Comparison of ENCODE assay signal across 15 cellular contexts in the genomic region with DNA sequence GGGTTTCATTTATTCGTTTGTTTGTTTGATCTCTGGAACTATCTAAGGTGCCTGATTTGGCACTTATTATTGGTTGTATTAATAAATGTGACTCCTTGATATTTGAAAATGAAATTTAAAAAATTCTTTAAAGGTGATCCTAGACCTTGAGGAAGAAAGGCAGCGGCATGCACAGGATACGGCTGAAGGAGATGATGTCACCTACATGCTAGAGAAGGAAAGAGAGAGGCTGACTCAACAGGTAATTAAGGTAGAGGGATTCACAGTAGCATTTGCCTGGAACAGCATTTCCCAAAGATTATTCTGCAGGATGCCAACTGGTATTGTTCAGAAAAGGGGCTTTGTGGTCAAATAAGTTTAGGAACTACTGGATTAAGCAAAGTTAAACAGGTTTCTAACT. TPM values are rescaled to one million over a fixed set of nuclear protein-coding genes. Genes with fewer than 3 reads are reported as not detected.
"Had no signal": no experiment of that assay in that cellular context is flagged by ENCODE, and none has a peak within 500 bp of the region (broad histone marks: within the 10 kb centered on the region; RNA-seq: fewer than 3 reads in every experiment).

No MANE protein-coding gene starts in this region.

- H3K36me3 Mint-ChIP-seq: activated naive CD8-positive, alpha-beta T cell treated with anti-CD3 and anti-CD28 coated beads, Interleukin-2, amount 10 ng/mL, durations not matched to agents 7 days and 5 days; immature natural killer cell had no signal

- H3K27me3 Mint-ChIP-seq: activated CD4-positive, alpha-beta T cell treated with anti-CD3 and anti-CD28 coated beads, Interleukin-2, amount 10 ng/mL, durations not matched to agents 24 days and 14 days; activated CD8-positive, alpha-beta T cell treated with anti-CD3 and anti-CD28 coated beads for 36 hours; stimulated activated naive CD8-positive, alpha-beta T cell treated with anti-CD3 and anti-CD28 coated beads, Interleukin-15, Interleukin-2, amounts not matched to agents 100 ng/mL and 50 ng/mL, for 24 hours had no signal

- H3K9me3 Mint-ChIP-seq: activated CD4-positive, alpha-beta T cell treated with anti-CD3 and anti-CD28 coated beads, Interleukin-2, amount 10 ng/mL, durations not matched to agents 24 days and 14 days; activated CD8-positive, alpha-beta T cell treated with anti-CD3 and anti-CD28 coated beads for 36 hours; activated naive CD8-positive, alpha-beta T cell treated with anti-CD3 and anti-CD28 coated beads, Interleukin-2, amount 10 ng/mL, durations not matched to agents 7 days and 5 days; activated T-helper 2 cell treated with anti-CD3 and anti-CD28 coated beads, Interferon-gamma antibody, Interleukin-2, Interleukin-4, amounts not matched to agents 10 μg/mL and 5 μg/mL and 100 μg/mL, durations not matched to agents 14 hours and 24 hours and 36 hours; immature natural killer cell; stimulated activated naive CD8-positive, alpha-beta T cell treated with anti-CD3 and anti-CD28 coated beads, Interleukin-15, Interleukin-2, amounts not matched to agents 100 ng/mL and 50 ng/mL, for 24 hours had no signal

- H3K4me1 Mint-ChIP-seq: activated CD4-positive, alpha-beta T cell treated with anti-CD3 and anti-CD28 coated beads, Interleukin-2, amount 10 ng/mL, durations not matched to agents 24 days and 14 days; activated naive CD8-positive, alpha-beta T cell treated with anti-CD3 and anti-CD28 coated beads, Interleukin-2, amount 10 ng/mL, durations not matched to agents 7 days and 5 days; immature natural killer cell had no signal

- ATAC-seq: activated CD8-positive, alpha-beta T cell treated with anti-CD3 and anti-CD28 coated beads for 36 hours; left colon had no signal

- H3K27ac Mint-ChIP-seq: activated CD4-positive, alpha-beta T cell treated with anti-CD3 and anti-CD28 coated beads, Interleukin-2, amount 10 ng/mL, durations not matched to agents 24 days and 14 days; activated CD8-positive, alpha-beta T cell treated with anti-CD3 and anti-CD28 coated beads for 36 hours; activated naive CD8-positive, alpha-beta T cell treated with anti-CD3 and anti-CD28 coated beads, Interleukin-2, amount 10 ng/mL, durations not matched to agents 7 days and 5 days; activated T-helper 2 cell treated with anti-CD3 and anti-CD28 coated beads, Interferon-gamma antibody, Interleukin-2, Interleukin-4, amounts not matched to agents 10 μg/mL and 5 μg/mL and 100 μg/mL, durations not matched to agents 14 hours and 24 hours and 36 hours; immature natural killer cell; stimulated activated naive CD8-positive, alpha-beta T cell treated with anti-CD3 and anti-CD28 coated beads, Interleukin-15, Interleukin-2, amounts not matched to agents 100 ng/mL and 50 ng/mL, for 24 hours had no signal

- H3K4me3 Mint-ChIP-seq: activated CD4-positive, alpha-beta T cell treated with anti-CD3 and anti-CD28 coated beads, Interleukin-2, amount 10 ng/mL, durations not matched to agents 24 days and 14 days; activated CD8-positive, alpha-beta T cell treated with anti-CD3 and anti-CD28 coated beads for 36 hours; activated naive CD8-positive, alpha-beta T cell treated with anti-CD3 and anti-CD28 coated beads, Interleukin-2, amount 10 ng/mL, durations not matched to agents 7 days and 5 days; immature natural killer cell; stimulated activated naive CD8-positive, alpha-beta T cell treated with anti-CD3 and anti-CD28 coated beads, Interleukin-15, Interleukin-2, amounts not matched to agents 100 ng/mL and 50 ng/mL, for 24 hours had no signal

- DNase-seq: activated CD4-positive, alpha-beta T cell treated with anti-CD3 and anti-CD28 coated beads, Interleukin-2, amount 10 ng/mL, durations not matched to agents 24 days and 14 days; activated CD8-positive, alpha-beta T cell treated with anti-CD3 and anti-CD28 coated beads for 36 hours; activated naive CD4-positive, alpha-beta T cell treated with Interleukin-2 at 50 U/mL for 16 hours; activated naive CD8-positive, alpha-beta T cell treated with anti-CD3 and anti-CD28 coated beads, Interleukin-2, amount 10 ng/mL, durations not matched to agents 7 days and 5 days; activated T-cell treated with anti-CD3 and anti-CD28 coated beads, Interleukin-2, amount 50 U/mL, for 1 hour; amygdala; caudate nucleus; dorsolateral prefrontal cortex; immature natural killer cell; left colon; midbrain; T-helper 1 cell; T-helper 9 cell had no signal

RNA-seq across cellular contexts. Expression of gene WNT2B, which starts 54.4 kb away (rescaled TPM):
- total RNA-seq: activated CD4-positive, alpha-beta T cell treated with anti-CD3 and anti-CD28 coated beads, Interleukin-2, amount 10 ng/mL, durations not matched to agents 24 days and 14 days; activated CD8-positive, alpha-beta T cell treated with anti-CD3 and anti-CD28 coated beads for 36 hours had no signal
